In genomic region chr5:119327018-119327417, GRCh38 we compare ENCODE assay signal across 12 cellular contexts. TPM values are rescaled to one million over a fixed set of nuclear protein-coding genes. Genes with fewer than 3 reads are reported as not detected.
DNase-seq lines count a peak whose midpoint lies in the region; ATAC-seq, FAIRE-seq and TF ChIP-seq lines count a peak whose summit lies in the region.
"Had no signal": no experiment of that assay in that cellular context is flagged by ENCODE, and none has a peak within 500 bp of the region (broad histone marks: within the 10 kb centered on the region; RNA-seq: fewer than 3 reads in every experiment).

No MANE protein-coding gene starts in this region.

- H3K36me3 ChIP-seq in K562 (ENCODE audit: control insufficient read depth, insufficient read depth, low read length), result peaks cover 5% of the 10 kb centered on the region; the same call in 2 of the 3 replicates
- no peaks in the 10 kb centered on the region for H3K36me3 ChIP-seq in spleen
- H3K36me3 ChIP-seq in breast epithelium, result no peaks in the 10 kb centered on the region

- H3K9me3 ChIP-seq in CD4-positive, alpha-beta T cell (ENCODE audit: control insufficient read depth, low read length), result no peaks in the 10 kb centered on the region
- H3K9me3 ChIP-seq in K562 (replicated peaks; ENCODE audit: control insufficient read depth, insufficient read depth, low read depth, low read length) (no peaks in the 10 kb centered on the region), spleen (no peaks in the 10 kb centered on the region), breast epithelium (no peaks in the 10 kb centered on the region)

- CTCF ChIA-PET in CD4-positive, alpha-beta T cell (lab: Charles Lee), result interaction anchor here (1.1 to 1.2 kb wide), 2 partner anchors 11 to 339 kb away, joined by 3 to 5 read pairs; partner anchors contain the start of gene DTWD2
- CTCF ChIA-PET in T-cell (lab: Charles Lee) (interaction anchor here (1.0 to 1.2 kb wide), 3 partner anchors 9 to 53 kb away, joined by 3 to 4 read pairs (median 3); no protein-coding TSS in a partner anchor), K562 (lab: Yijun Ruan, JAX; ENCODE audit: low intra/inter-chr PET ratio) (no interaction called here)

- TF ChIP-seq POLR2A in K562 (conservative IDR thresholded peaks at IDR 0.05) (no peak), spleen (IDR thresholded peaks at IDR 0.05) (no peak), breast epithelium (IDR thresholded peaks at IDR 0.05) (no peak)

- intact Hi-C loops in CD4-positive, alpha-beta T cell (cut with DNase I, micrococcal nuclease), result loop anchor here in 1 of 2 experiments (2.0 kb wide), 1 partner anchor 14 kb away; no protein-coding TSS in a partner anchor
- intact Hi-C loops in K562 (cut with micrococcal nuclease), result no loop called here
- intact Hi-C loops in spleen (cut with DNase I; ENCODE audit: low total_unique reads), result no loop called here
- intact Hi-C loops in breast epithelium (cut with DNase I; ENCODE audit: low total_unique reads), result no loop called here

- peak overlapping the region; percentile 11 for H2AFZ ChIP-seq in K562 (ENCODE audit: low read depth, low read length)

- H3K27me3 ChIP-seq in CD4-positive, alpha-beta T cell (ENCODE audit: control insufficient read depth, insufficient read depth, low read length), result no peaks in the 10 kb centered on the region
- H3K27me3 ChIP-seq in K562 (ENCODE audit: control insufficient read depth in 2 of 2, insufficient read depth in 2 of 2, low read length in 2 of 2) (no peaks in the 10 kb centered on the region), spleen (replicated peaks in 1 of 7) (no peaks in the 10 kb centered on the region), breast epithelium (no peaks in the 10 kb centered on the region)

- peak overlapping the region; percentile 66 to 76; a peak in 3 of 4 replicates for H3K9ac ChIP-seq in K562 (ENCODE audit: insufficient read depth in 1 of 2, low read depth in 2 of 2, low read length in 2 of 2)

- in situ Hi-C loops in K562 (cut with MboI), result no loop called here

- peaks cover 96% of the 10 kb centered on the region for H3K4me1 Mint-ChIP-seq in CD4-positive, alpha-beta T cell (ENCODE audit: low read depth)
- peaks cover 95% of the 10 kb centered on the region in 3 donors for H3K4me1 Mint-ChIP-seq in T-cell

- no peak for TF ChIP-seq EP300 in K562 (IDR thresholded peaks at IDR 0.05; ENCODE audit: low read length)

- no peaks in the 10 kb centered on the region for H4K20me1 ChIP-seq in K562 (replicated peaks; ENCODE audit: control insufficient read depth, insufficient read depth, low read length)

- H3K79me2 ChIP-seq in K562 (ENCODE audit: control insufficient read depth, insufficient read depth, low read length), result peaks cover 90% of the 10 kb centered on the region

- peak overlapping the region; percentile 73 for H3K4me3 Mint-ChIP-seq in CD4-positive, alpha-beta T cell
- H3K4me3 Mint-ChIP-seq in T-cell, result peak overlapping the region; percentile 4 to 89 (median 7)
- H3K4me3 Mint-ChIP-seq: nephron had no signal

- 10% methylated on average over 5 of the region's 5 CpGs for WGBS in K562 (ENCODE audit: insufficient coverage, low coverage, missing lambda C conversion rate)
- 36 to 52% (median 40%) methylated on average over 5 of the region's 5 CpGs for WGBS in spleen, 5 donors

- POLR2A ChIA-PET in CD4-positive, alpha-beta T cell (lab: Charles Lee), result interaction anchor here (1.4 kb wide), 1 partner anchor 26 kb away, joined by 5 read pairs; no protein-coding TSS in a partner anchor
- POLR2A ChIA-PET in T-cell (lab: Charles Lee), result interaction anchor here (0.6 kb wide), 2 partner anchors 59 to 90 kb away, joined by 3 read pairs; no protein-coding TSS in a partner anchor
- POLR2A ChIA-PET in K562 (lab: Yijun Ruan, JAX), result interaction anchor here (0.6 kb wide), 2 partner anchors 16 to 28 kb away, joined by 3 read pairs; no protein-coding TSS in a partner anchor

- peak overlapping the region; percentile 97 for H3K27ac Mint-ChIP-seq in CD4-positive, alpha-beta T cell
- peak overlapping the region; percentile 95 to 98 for H3K27ac Mint-ChIP-seq in T-cell

- peak overlapping the region; percentile 40 for H3K4me2 ChIP-seq in K562 (ENCODE audit: insufficient read depth, low read length)

- ATAC-seq in CD4-positive, alpha-beta T cell (ENCODE audit: poor library complexity), result no peak
- ATAC-seq in T-cell (replicated peaks in 1 of 4) (peak in 1 of 4 experiments; percentile 17), K562 (no peak)
- ATAC-seq: activated CD4-positive, CD25-positive, alpha-beta regulatory T cell treated with anti-CD3 and anti-CD28 coated beads, Interleukin-2, amount 50 U/mL, for 24 hours had no signal

- H3K36me3 Mint-ChIP-seq in CD4-positive, alpha-beta T cell (ENCODE audit: low read depth), result peaks cover 22% of the 10 kb centered on the region
- H3K36me3 Mint-ChIP-seq in T-cell, result peaks cover 2% of the 10 kb centered on the region

- DNase-seq in CD4-positive, alpha-beta T cell, result no peak
- DNase-seq in T-cell (peak in 2 of 34 experiments; percentile 24 to 44), K562 (ENCODE audit: extremely low read depth in 1 of 4, low spot score in 3 of 4) (peak in 3 of 4 experiments; percentile 26 to 68 (median 53)), spleen (no peak), medulla oblongata (ENCODE audit: extremely low spot score) (no peak), DMS53 treated with DMSO at 0.1 percent for 48 hours (lab: John Stamatoyannopoulos, UW; ENCODE audit: unreplicated experiment) (no peak), breast epithelium (ENCODE audit: low spot score in 2 of 2) (no peak), NCI-H2171 treated with DMSO at 0.1 percent for 48 hours (lab: John Stamatoyannopoulos, UW) (no peak)
- DNase-seq: DMS79 treated with DMSO at 0.1 percent for 48 hours, NCI-H1048 had no signal

- no peak for FAIRE-seq in K562 (lab: Jason Lieb, UNC)

- no peak for TF ChIP-seq CTCF in CD4-positive, alpha-beta T cell (IDR thresholded peaks at IDR 0.05)
- TF ChIP-seq CTCF in K562 (IDR thresholded peaks at IDR 0.05 in 2 of 3, conservative IDR thresholded peaks at IDR 0.05 in 1 of 3; ENCODE audit: insufficient read depth in 2 of 3, low read depth in 1 of 3, low read length in 3 of 3) (0 out of 6 replicates have a peak, but pooled peaks of 1 of the 3 experiments have one; percentile 1), spleen (IDR thresholded peaks at IDR 0.05 in 8 of 11, conservative IDR thresholded peaks at IDR 0.05 in 3 of 11) (no peak), breast epithelium (IDR thresholded peaks at IDR 0.05) (no peak)

- H3K4me3 ChIP-seq in K562, result no peak overlapping the region
- H3K4me3 ChIP-seq in spleen, result no peak overlapping the region
- H3K4me3 ChIP-seq in breast epithelium, result no peak overlapping the region

- peaks cover 60 to 92% of the 10 kb centered on the region in 2 experiments for H3K4me1 ChIP-seq in K562 (replicated peaks in 1 of 2; ENCODE audit: control insufficient read depth in 2 of 2, insufficient read depth in 2 of 2, low read length in 2 of 2)
- H3K4me1 ChIP-seq in spleen, result peaks cover 45 to 100% (median 98%) of the 10 kb centered on the region in 6 donors
- no peaks in the 10 kb centered on the region for H3K4me1 ChIP-seq in breast epithelium

- peak overlapping the region; percentile 94 for H3K27ac ChIP-seq in CD4-positive, alpha-beta T cell (ENCODE audit: low read depth, low read length)
- H3K27ac ChIP-seq in K562 (ENCODE audit: extremely low read depth, low read depth, low read length), result peak overlapping the region; percentile 86
- H3K27ac ChIP-seq in spleen, result peak overlapping the region; percentile 14 to 91 (median 76)
- no peak overlapping the region for H3K27ac ChIP-seq in breast epithelium

- no peaks in the 10 kb centered on the region for H3K27me3 Mint-ChIP-seq in CD4-positive, alpha-beta T cell
- no peaks in the 10 kb centered on the region for H3K27me3 Mint-ChIP-seq in T-cell

- BruUV-seq in K562 (replicated peaks; lab: Mats Ljungman, UMichigan), result no TSS peak

- no peak for TF ChIP-seq RAD21 in K562 (CRISPR knock-in tag; conservative IDR thresholded peaks at IDR 0.05 in 1 of 2, IDR thresholded peaks at IDR 0.05 in 1 of 2)

- H3K9me1 ChIP-seq in K562 (ENCODE audit: control insufficient read depth, insufficient read depth, low read length), result peaks cover 6% of the 10 kb centered on the region

- no peaks in the 10 kb centered on the region for H3K9me3 Mint-ChIP-seq in CD4-positive, alpha-beta T cell
- H3K9me3 Mint-ChIP-seq in T-cell, result no peaks in the 10 kb centered on the region
- H3K9me3 Mint-ChIP-seq: nephron had no signal

TF ChIP-seq in K562, 482 proteins besides CTCF, POLR2A, EP300 and RAD21 (continues in another document):
- TF ChIP-seq EP400 (IDR thresholded peaks at IDR 0.05), result 0 out of 2 replicates have a peak, but pooled peaks have one; percentile 30
- peak; percentile 34; the same call in 1 of the 2 replicates for TF ChIP-seq MAFK (IDR thresholded peaks at IDR 0.05; ENCODE audit: low read length)
- no peak for TF ChIP-seq ZBED1 (IDR thresholded peaks at IDR 0.05)
- peak; percentile 68 for TF ChIP-seq SMAD4 (CRISPR knock-in tag; conservative IDR thresholded peaks at IDR 0.05)
- TF ChIP-seq ZBTB8A (IDR thresholded peaks at IDR 0.05; ENCODE audit: partially characterized antibody), result no peak
- no peak for TF ChIP-seq KAT2B (IDR thresholded peaks at IDR 0.05; ENCODE audit: low read depth, low read length)

RNA-seq across cellular contexts. Expression of gene TNFAIP8, which starts 28.8 kb away (rescaled TPM):
- 100 to 1,000 TPM; 106 to 114 TPM for total RNA-seq in CD4-positive, alpha-beta T cell
- total RNA-seq in T-cell (100 to 1,000 TPM; 128 to 145 (median 135) TPM), K562 (2014; rRNA removed) (42.0 and 46.0 TPM in 2 replicates), K562 (2014; rRNA removed; fragmentation: Illumina TruSeq; extraction: Trizol) (38.5 and 47.4 TPM in 2 replicates), K562 (2015; rRNA removed; fragmentation: Illumina TruSeq; extraction: Trizol) (44.8 and 47.0 TPM in 2 replicates), K562 (2021) (33.6 and 36.7 TPM in 2 replicates), spleen (100 to 1,000 TPM in 4 of 7 donors, 10 to 100 TPM in 3; 71.1 to 113 (median 102) TPM), breast epithelium (100 to 1,000 TPM in 1 of 3 donors, 10 to 100 TPM in 2; 35.4 to 167 (median 37.3) TPM)
- 10.6 and 20.5 TPM in 2 replicates for total RNA-seq in K562 (2011; cell fraction: chromatin; rRNA removed; ENCODE audit: low replicate concordance)
- 7.8 and 9.0 TPM in 2 replicates for total RNA-seq in K562 (2011; cell fraction: nucleolus; rRNA removed)
- 12.6 and 24.7 TPM in 2 replicates for total RNA-seq in K562 (2011; cell fraction: nucleoplasm; rRNA removed)
- polyA plus RNA-seq in K562 (2011; rRNA removed) (44.6 and 52.2 TPM in 2 replicates), K562 (2014; fragmentation: Illumina TruSeq; extraction: Trizol) (49.3 and 57.3 TPM in 2 replicates), K562 (2014; fragmentation: Nextera tagmentation; extraction: Ambion mirVana) (10 to 100 TPM; 29.9 to 34.3 TPM), K562 (2014; rRNA removed) (35.8 and 47.6 TPM in 2 replicates), spleen (100 to 1,000 TPM in 2 of 3 donors, 10 to 100 TPM in 1; 91.9 to 123 (median 100) TPM)
- polyA plus RNA-seq in K562 (2011; cell fraction: cytosol; rRNA removed), result 35.0 and 41.8 TPM in 2 replicates
- polyA plus RNA-seq in K562 (2011; cell fraction: nucleus; rRNA removed), result 20.2 and 24.7 TPM in 2 replicates
- polyA plus RNA-seq in K562 (2012), result 37.7 and 53.3 TPM in 2 replicates
- polyA minus RNA-seq in K562 (2011; rRNA and poly(A)+ RNA removed), result 45.1 and 60.6 TPM in 2 replicates
- polyA minus RNA-seq in K562 (2011; cell fraction: cytosol; rRNA and poly(A)+ RNA removed), result 38.1 and 47.6 TPM in 2 replicates
- 9.3 and 20.3 TPM in 2 replicates for polyA minus RNA-seq in K562 (2011; cell fraction: nucleus; rRNA and poly(A)+ RNA removed)

Comparison
In these comparisons a context has a peak if more than half of its experiments do, and no peak if none do; other contexts are left out.
1. DNase-seq: peak in K562 (3 of 4); none in CD4-positive, alpha-beta T cell (0 of 10), spleen (single experiment), medulla oblongata (single experiment), DMS53 treated with DMSO at 0.1 percent for 48 hours (single experiment), breast epithelium (0 of 2) and NCI-H2171 treated with DMSO at 0.1 percent for 48 hours (single experiment).
2. H3K27ac ChIP-seq: peak in CD4-positive, alpha-beta T cell (single experiment), K562 (single experiment) and spleen (8 of 8); none in breast epithelium (0 of 2).